1 cellular context compared by ENCODE assay signal in the genomic region with DNA sequence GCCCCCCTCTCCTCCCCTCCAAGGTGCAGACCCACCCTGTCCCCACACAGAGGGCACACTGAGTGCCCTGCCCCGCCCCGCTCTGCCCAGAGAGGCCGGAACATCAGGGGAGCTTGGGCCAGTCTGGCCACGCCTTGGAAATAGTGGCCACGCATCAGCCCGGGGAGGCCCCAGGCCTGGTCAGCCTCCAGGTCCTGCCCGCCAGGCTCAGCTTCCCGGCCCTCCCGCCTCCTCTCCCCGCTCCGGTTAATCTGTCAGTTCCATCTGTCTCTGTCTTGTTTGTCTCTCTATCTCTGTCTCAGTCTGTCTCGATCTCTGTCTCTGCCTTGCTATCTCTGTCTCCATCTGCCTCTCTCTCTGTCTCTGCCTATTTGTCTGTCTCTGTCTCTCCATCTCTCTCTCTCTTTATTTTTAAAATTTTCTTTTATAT.
A peak's percentile ranks its signal among the peaks of the same experiment; 100 is the strongest.
TF ChIP-seq lines count a peak whose summit lies in the region.

No MANE protein-coding gene starts in this region.

TF ChIP-seq in K562, 482 proteins besides CTCF, POLR2A, EP300 and RAD21 (continued from another document and continues in another):
- TF ChIP-seq, protein P1, sequence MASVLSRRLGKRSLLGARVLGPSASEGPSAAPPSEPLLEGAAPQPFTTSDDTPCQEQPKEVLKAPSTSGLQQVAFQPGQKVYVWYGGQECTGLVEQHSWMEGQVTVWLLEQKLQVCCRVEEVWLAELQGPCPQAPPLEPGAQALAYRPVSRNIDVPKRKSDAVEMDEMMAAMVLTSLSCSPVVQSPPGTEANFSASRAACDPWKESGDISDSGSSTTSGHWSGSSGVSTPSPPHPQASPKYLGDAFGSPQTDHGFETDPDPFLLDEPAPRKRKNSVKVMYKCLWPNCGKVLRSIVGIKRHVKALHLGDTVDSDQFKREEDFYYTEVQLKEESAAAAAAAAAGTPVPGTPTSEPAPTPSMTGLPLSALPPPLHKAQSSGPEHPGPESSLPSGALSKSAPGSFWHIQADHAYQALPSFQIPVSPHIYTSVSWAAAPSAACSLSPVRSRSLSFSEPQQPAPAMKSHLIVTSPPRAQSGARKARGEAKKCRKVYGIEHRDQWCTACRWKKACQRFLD (CRISPR knock-in tag; IDR thresholded peaks at IDR 0.05), result peak; percentile 86; the same call in 1 of the 2 replicates
- TF ChIP-seq, protein P2, sequence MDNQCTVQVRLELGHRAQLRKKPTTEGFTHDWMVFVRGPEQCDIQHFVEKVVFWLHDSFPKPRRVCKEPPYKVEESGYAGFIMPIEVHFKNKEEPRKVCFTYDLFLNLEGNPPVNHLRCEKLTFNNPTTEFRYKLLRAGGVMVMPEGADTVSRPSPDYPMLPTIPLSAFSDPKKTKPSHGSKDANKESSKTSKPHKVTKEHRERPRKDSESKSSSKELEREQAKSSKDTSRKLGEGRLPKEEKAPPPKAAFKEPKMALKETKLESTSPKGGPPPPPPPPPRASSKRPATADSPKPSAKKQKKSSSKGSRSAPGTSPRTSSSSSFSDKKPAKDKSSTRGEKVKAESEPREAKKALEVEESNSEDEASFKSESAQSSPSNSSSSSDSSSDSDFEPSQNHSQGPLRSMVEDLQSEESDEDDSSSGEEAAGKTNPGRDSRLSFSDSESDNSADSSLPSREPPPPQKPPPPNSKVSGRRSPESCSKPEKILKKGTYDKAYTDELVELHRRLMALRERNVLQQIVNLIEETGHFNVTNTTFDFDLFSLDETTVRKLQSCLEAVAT (IDR thresholded peaks at IDR 0.05), result peak; percentile 43 to 56; a peak in 2 of 4 replicates
- no peak for TF ChIP-seq ZC3H8 (IDR thresholded peaks at IDR 0.05)
- TF ChIP-seq JUND (IDR thresholded peaks at IDR 0.05; ENCODE audit: borderline replicate concordance, low read depth, low read length), result peak; percentile 17; the same call in 1 of the 2 replicates
- TF ChIP-seq JUND (tag; IDR thresholded peaks at IDR 0.05; ENCODE audit: borderline replicate concordance, low read depth, low read length), result no peak; the same call in 2 of the 3 replicates
- TF ChIP-seq LARP7 (IDR thresholded peaks at IDR 0.05), result no peak
- peak; percentile 52 to 74; a peak in 3 of 4 replicates for TF ChIP-seq TRIM24 (IDR thresholded peaks at IDR 0.05)
- TF ChIP-seq, protein P3, sequence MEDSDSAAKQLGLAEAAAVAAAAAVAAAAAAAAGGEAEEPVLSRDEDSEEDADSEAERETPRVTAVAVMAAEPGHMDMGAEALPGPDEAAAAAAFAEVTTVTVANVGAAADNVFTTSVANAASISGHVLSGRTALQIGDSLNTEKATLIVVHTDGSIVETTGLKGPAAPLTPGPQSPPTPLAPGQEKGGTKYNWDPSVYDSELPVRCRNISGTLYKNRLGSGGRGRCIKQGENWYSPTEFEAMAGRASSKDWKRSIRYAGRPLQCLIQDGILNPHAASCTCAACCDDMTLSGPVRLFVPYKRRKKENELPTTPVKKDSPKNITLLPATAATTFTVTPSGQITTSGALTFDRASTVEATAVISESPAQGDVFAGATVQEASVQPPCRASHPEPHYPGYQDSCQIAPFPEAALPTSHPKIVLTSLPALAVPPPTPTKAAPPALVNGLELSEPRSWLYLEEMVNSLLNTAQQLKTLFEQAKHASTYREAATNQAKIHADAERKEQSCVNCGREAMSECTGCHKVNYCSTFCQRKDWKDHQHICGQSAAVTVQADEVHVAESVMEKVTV (CRISPR knock-in tag; IDR thresholded peaks at IDR 0.05), result no peak
- TF ChIP-seq CBFA2T2 (conservative IDR thresholded peaks at IDR 0.05), result peak; percentile 91
- no peak for TF ChIP-seq EWSR1 (IDR thresholded peaks at IDR 0.05; ENCODE audit: borderline replicate concordance, low read depth, partially characterized antibody)
- TF ChIP-seq, protein P4, sequence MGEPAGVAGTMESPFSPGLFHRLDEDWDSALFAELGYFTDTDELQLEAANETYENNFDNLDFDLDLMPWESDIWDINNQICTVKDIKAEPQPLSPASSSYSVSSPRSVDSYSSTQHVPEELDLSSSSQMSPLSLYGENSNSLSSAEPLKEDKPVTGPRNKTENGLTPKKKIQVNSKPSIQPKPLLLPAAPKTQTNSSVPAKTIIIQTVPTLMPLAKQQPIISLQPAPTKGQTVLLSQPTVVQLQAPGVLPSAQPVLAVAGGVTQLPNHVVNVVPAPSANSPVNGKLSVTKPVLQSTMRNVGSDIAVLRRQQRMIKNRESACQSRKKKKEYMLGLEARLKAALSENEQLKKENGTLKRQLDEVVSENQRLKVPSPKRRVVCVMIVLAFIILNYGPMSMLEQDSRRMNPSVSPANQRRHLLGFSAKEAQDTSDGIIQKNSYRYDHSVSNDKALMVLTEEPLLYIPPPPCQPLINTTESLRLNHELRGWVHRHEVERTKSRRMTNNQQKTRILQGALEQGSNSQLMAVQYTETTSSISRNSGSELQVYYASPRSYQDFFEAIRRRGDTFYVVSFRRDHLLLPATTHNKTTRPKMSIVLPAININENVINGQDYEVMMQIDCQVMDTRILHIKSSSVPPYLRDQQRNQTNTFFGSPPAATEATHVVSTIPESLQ (CRISPR knock-in tag; IDR thresholded peaks at IDR 0.05), result no peak
- no peak for TF ChIP-seq U2AF2 (optimal IDR thresholded peaks at IDR 0.05; ENCODE audit: low read depth, low read length)
- TF ChIP-seq CXXC5 (CRISPR knock-in tag; IDR thresholded peaks at IDR 0.05), result peak; percentile 56
- no peak for TF ChIP-seq NEUROD1 (IDR thresholded peaks at IDR 0.05; ENCODE audit: borderline replicate concordance, low read depth, low read length, partially characterized antibody)
- TF ChIP-seq, protein P5, sequence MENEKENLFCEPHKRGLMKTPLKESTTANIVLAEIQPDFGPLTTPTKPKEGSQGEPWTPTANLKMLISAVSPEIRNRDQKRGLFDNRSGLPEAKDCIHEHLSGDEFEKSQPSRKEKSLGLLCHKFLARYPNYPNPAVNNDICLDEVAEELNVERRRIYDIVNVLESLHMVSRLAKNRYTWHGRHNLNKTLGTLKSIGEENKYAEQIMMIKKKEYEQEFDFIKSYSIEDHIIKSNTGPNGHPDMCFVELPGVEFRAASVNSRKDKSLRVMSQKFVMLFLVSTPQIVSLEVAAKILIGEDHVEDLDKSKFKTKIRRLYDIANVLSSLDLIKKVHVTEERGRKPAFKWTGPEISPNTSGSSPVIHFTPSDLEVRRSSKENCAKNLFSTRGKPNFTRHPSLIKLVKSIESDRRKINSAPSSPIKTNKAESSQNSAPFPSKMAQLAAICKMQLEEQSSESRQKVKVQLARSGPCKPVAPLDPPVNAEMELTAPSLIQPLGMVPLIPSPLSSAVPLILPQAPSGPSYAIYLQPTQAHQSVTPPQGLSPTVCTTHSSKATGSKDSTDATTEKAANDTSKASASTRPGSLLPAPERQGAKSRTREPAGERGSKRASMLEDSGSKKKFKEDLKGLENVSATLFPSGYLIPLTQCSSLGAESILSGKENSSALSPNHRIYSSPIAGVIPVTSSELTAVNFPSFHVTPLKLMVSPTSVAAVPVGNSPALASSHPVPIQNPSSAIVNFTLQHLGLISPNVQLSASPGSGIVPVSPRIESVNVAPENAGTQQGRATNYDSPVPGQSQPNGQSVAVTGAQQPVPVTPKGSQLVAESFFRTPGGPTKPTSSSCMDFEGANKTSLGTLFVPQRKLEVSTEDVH (IDR thresholded peaks at IDR 0.05; ENCODE audit: low read depth, partially characterized antibody), result peak; percentile 8
- no peak for TF ChIP-seq XRCC3 (IDR thresholded peaks at IDR 0.05)
- peak; percentile 45 for TF ChIP-seq EGR1 (conservative IDR thresholded peaks at IDR 0.05)
- no peak for TF ChIP-seq NBN (IDR thresholded peaks at IDR 0.05; ENCODE audit: low read depth)
- TF ChIP-seq, protein P6, sequence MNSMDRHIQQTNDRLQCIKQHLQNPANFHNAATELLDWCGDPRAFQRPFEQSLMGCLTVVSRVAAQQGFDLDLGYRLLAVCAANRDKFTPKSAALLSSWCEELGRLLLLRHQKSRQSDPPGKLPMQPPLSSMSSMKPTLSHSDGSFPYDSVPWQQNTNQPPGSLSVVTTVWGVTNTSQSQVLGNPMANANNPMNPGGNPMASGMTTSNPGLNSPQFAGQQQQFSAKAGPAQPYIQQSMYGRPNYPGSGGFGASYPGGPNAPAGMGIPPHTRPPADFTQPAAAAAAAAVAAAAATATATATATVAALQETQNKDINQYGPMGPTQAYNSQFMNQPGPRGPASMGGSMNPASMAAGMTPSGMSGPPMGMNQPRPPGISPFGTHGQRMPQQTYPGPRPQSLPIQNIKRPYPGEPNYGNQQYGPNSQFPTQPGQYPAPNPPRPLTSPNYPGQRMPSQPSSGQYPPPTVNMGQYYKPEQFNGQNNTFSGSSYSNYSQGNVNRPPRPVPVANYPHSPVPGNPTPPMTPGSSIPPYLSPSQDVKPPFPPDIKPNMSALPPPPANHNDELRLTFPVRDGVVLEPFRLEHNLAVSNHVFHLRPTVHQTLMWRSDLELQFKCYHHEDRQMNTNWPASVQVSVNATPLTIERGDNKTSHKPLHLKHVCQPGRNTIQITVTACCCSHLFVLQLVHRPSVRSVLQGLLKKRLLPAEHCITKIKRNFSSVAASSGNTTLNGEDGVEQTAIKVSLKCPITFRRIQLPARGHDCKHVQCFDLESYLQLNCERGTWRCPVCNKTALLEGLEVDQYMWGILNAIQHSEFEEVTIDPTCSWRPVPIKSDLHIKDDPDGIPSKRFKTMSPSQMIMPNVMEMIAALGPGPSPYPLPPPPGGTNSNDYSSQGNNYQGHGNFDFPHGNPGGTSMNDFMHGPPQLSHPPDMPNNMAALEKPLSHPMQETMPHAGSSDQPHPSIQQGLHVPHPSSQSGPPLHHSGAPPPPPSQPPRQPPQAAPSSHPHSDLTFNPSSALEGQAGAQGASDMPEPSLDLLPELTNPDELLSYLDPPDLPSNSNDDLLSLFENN (IDR thresholded peaks at IDR 0.05; ENCODE audit: low read depth in 2 of 2, low read length in 2 of 2), result peak in 1 of 2 experiments; percentile 60; a peak in 1 of 4 replicates
- TF ChIP-seq, protein P7, sequence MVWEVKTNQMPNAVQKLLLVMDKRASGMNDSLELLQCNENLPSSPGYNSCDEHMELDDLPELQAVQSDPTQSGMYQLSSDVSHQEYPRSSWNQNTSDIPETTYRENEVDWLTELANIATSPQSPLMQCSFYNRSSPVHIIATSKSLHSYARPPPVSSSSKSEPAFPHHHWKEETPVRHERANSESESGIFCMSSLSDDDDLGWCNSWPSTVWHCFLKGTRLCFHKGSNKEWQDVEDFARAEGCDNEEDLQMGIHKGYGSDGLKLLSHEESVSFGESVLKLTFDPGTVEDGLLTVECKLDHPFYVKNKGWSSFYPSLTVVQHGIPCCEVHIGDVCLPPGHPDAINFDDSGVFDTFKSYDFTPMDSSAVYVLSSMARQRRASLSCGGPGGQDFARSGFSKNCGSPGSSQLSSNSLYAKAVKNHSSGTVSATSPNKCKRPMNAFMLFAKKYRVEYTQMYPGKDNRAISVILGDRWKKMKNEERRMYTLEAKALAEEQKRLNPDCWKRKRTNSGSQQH (CRISPR knock-in tag; IDR thresholded peaks at IDR 0.05), result no peak
- TF ChIP-seq, protein P8, sequence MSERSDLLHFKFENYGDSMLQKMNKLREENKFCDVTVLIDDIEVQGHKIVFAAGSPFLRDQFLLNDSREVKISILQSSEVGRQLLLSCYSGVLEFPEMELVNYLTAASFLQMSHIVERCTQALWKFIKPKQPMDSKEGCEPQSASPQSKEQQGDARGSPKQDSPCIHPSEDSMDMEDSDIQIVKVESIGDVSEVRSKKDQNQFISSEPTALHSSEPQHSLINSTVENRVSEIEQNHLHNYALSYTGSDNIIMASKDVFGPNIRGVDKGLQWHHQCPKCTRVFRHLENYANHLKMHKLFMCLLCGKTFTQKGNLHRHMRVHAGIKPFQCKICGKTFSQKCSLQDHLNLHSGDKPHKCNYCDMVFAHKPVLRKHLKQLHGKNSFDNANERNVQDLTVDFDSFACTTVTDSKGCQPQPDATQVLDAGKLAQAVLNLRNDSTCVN (CRISPR knock-in tag; IDR thresholded peaks at IDR 0.05), result 0 out of 2 replicates have a peak, but pooled peaks have one; percentile 22
- peak; percentile 87 for TF ChIP-seq BCOR (IDR thresholded peaks at IDR 0.05)
- TF ChIP-seq NCOA4 (IDR thresholded peaks at IDR 0.05; ENCODE audit: partially characterized antibody), result no peak
- TF ChIP-seq, protein P9, sequence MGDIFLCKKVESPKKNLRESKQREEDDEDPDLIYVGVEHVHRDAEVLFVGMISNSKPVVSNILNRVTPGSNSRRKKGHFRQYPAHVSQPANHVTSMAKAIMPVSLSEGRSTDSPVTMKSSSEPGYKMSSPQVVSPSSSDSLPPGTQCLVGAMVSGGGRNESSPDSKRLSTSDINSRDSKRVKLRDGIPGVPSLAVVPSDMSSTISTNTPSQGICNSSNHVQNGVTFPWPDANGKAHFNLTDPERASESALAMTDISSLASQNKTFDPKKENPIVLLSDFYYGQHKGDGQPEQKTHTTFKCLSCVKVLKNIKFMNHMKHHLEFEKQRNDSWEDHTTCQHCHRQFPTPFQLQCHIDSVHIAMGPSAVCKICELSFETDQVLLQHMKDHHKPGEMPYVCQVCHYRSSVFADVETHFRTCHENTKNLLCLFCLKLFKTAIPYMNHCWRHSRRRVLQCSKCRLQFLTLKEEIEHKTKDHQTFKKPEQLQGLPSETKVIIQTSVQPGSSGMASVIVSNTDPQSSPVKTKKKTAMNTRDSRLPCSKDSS (IDR thresholded peaks at IDR 0.05; ENCODE audit: low read depth, partially characterized antibody), result no peak
- TF ChIP-seq GATAD2A (IDR thresholded peaks at IDR 0.05), result peak; percentile 62; the same call in 1 of the 2 replicates
- peak; percentile 91 for TF ChIP-seq SMARCA4 (IDR thresholded peaks at IDR 0.05)
- peak; percentile 51; the same call in 1 of the 2 replicates for TF ChIP-seq PML (IDR thresholded peaks at IDR 0.05; ENCODE audit: low read length)
- TF ChIP-seq ELF4 (CRISPR knock-in tag; IDR thresholded peaks at IDR 0.05), result 0 out of 2 replicates have a peak, but pooled peaks have one; percentile 29
